Comparison of ENCODE assay signal across 4 cellular contexts in the genomic region with DNA sequence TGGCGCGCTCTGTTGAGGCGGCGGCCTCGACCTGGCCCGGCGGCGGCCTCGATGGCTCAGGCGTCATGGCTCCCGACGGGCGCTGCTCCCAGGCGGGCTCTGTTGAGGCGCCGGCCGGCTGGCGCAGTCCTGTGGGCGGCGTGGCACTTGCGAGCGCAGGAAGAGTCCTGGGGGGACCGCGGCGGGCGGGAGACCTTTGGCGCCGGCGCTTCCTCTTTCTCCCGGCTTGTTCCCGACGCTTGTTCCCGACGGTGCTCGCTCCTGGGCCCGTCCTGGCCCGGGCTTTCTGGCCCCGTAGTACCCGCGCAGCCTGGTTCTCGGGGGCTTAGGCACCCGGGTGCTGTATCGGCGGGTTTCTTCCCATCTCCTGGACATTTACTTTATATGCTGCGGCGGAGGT. TPM values are rescaled to one million over a fixed set of nuclear protein-coding genes. Genes with fewer than 3 reads are reported as not detected.
"Had no signal": no experiment of that assay in that cellular context is flagged by ENCODE, and none has a peak within 500 bp of the region (broad histone marks: within the 10 kb centered on the region; RNA-seq: fewer than 3 reads in every experiment).

No MANE protein-coding gene starts in this region.

RNA-seq across cellular contexts. Expression of a gene that starts 2.8 kb away (rescaled TPM):
- total RNA-seq: activated CD4-positive, alpha-beta T cell treated with anti-CD3 and anti-CD28 coated beads, Interleukin-2, amount 10 ng/mL, durations not matched to agents 24 days and 14 days; activated CD8-positive, alpha-beta T cell treated with anti-CD3 and anti-CD28 coated beads, Interleukin-2, amount 10 ng/mL, durations not matched to agents 7 days and 5 days; T-helper 1 cell treated with Interleukin-12 subunit alpha and Interleukin-12 subunit beta and Interleukin-4 antibody, amounts not matched to agents 30 ng/mL and 1 ng/mL, for 36 hours; T-helper 2 cell treated with Interferon-gamma antibody and Interleukin-4, amounts not matched to agents 100 ng/mL and 5 ng/mL, for 36 hours had no signal
